14 cellular contexts compared by ENCODE assay signal in genomic region chr2:207459990-207460757, GRCh38.
DNase-seq lines count a peak whose midpoint lies in the region; ATAC-seq and TF ChIP-seq lines count a peak whose summit lies in the region.
"Had no signal": no experiment of that assay in that cellular context is flagged by ENCODE, and none has a peak within 500 bp of the region (broad histone marks: within the 10 kb centered on the region; RNA-seq: fewer than 3 reads in every experiment).

No MANE protein-coding gene starts in this region.

- no peaks in the 10 kb centered on the region for H3K27me3 Mint-ChIP-seq in nephron progenitor cell (ENCODE audit: low read depth, poor library complexity)
- H3K27me3 Mint-ChIP-seq in naive thymus-derived CD8-positive, alpha-beta T cell: no peaks in the 10 kb centered on the region

- H3K36me3 ChIP-seq in upper lobe of right lung: no peaks in the 10 kb centered on the region

- TF ChIP-seq POLR2A in lower leg skin (IDR thresholded peaks at IDR 0.05): no peak

- intact Hi-C loops in upper lobe of right lung (cut with DNase I) (no loop called here), lower leg skin (cut with DNase I; ENCODE audit: low total_unique reads) (no loop called here)

- POLR2A ChIA-PET in naive thymus-derived CD8-positive, alpha-beta T cell (lab: Charles Lee): no interaction called here

- peak; percentile 91 for ATAC-seq in GM21786 (IDR thresholded peaks at IDR 0.05; ENCODE audit: unreplicated experiment)
- peak; percentile 83 for ATAC-seq in HG03442 (IDR thresholded peaks at IDR 0.05; ENCODE audit: unreplicated experiment)
- ATAC-seq in upper lobe of right lung: no peak
- no peak for ATAC-seq in naive thymus-derived CD8-positive, alpha-beta T cell
- ATAC-seq: sciatic nerve had no signal

- H3K4me3 ChIP-seq in upper lobe of right lung (no peak overlapping the region), lower leg skin (ENCODE audit: low read depth, poor library complexity, severe bottlenecking) (no peak overlapping the region)

- no peak overlapping the region for H3K4me3 Mint-ChIP-seq in nephron progenitor cell
- no peak overlapping the region for H3K4me3 Mint-ChIP-seq in naive thymus-derived CD8-positive, alpha-beta T cell

- H3K9me3 Mint-ChIP-seq in nephron progenitor cell: peaks cover 9% of the 10 kb centered on the region
- no peaks in the 10 kb centered on the region for H3K9me3 Mint-ChIP-seq in naive thymus-derived CD8-positive, alpha-beta T cell

- WGBS in lower leg skin, 2 donors: 73% methylated on average over 7 of the region's 7 CpGs

- H3K27ac Mint-ChIP-seq in nephron progenitor cell: peak overlapping the region; percentile 85
- H3K27ac Mint-ChIP-seq in naive thymus-derived CD8-positive, alpha-beta T cell: no peak overlapping the region

- H3K4me1 ChIP-seq in upper lobe of right lung: no peaks in the 10 kb centered on the region

- peaks cover 19% of the 10 kb centered on the region for H3K4me1 Mint-ChIP-seq in nephron progenitor cell
- H3K4me1 Mint-ChIP-seq in naive thymus-derived CD8-positive, alpha-beta T cell: peaks cover 0 to 4% (median 3%) of the 10 kb centered on the region in 4 donors

- no peak overlapping the region for H3K27ac ChIP-seq in upper lobe of right lung
- H3K27ac ChIP-seq: RWPE1 had no signal

- DNase-seq in NOMO-1 treated with DMSO at 0.1 percent for 48 hours (lab: John Stamatoyannopoulos, UW; ENCODE audit: unreplicated experiment): peak; percentile 41
- DNase-seq in NOMO-1 treated with dmso at 0.1 percent for 144 hours (lab: John Stamatoyannopoulos, UW; ENCODE audit: unreplicated experiment): no peak
- no peak for DNase-seq in nephron progenitor cell
- DNase-seq in upper lobe of right lung: no peak
- no peak for DNase-seq in naive thymus-derived CD8-positive, alpha-beta T cell
- no peak for DNase-seq in lower leg skin (ENCODE audit: low spot score in 2 of 2)
- DNase-seq: 8988T; activated CD4-positive, CD25-positive, alpha-beta regulatory T cell treated with anti-CD3 and anti-CD28 coated beads, Interleukin-2, amount 50 U/mL, for 72 hours; midbrain; NCI-H2029 treated with DMSO at 0.1 percent for 48 hours had no signal

- TF ChIP-seq CTCF in nephron progenitor cell (IDR thresholded peaks at IDR 0.05) (no peak), upper lobe of right lung (IDR thresholded peaks at IDR 0.05) (no peak), lower leg skin (IDR thresholded peaks at IDR 0.05) (no peak)

- no peaks in the 10 kb centered on the region for H3K9me3 ChIP-seq in upper lobe of right lung

- no peaks in the 10 kb centered on the region for H3K27me3 ChIP-seq in upper lobe of right lung

- peaks cover 9% of the 10 kb centered on the region for H3K36me3 Mint-ChIP-seq in nephron progenitor cell (ENCODE audit: low read depth)
- no peaks in the 10 kb centered on the region for H3K36me3 Mint-ChIP-seq in naive thymus-derived CD8-positive, alpha-beta T cell

Comparison
In these comparisons a context has a peak if more than half of its experiments do, and no peak if none do; other contexts are left out.
1. ATAC-seq: peak in GM21786 (single experiment) and HG03442 (single experiment); none in upper lobe of right lung (single experiment) and naive thymus-derived CD8-positive, alpha-beta T cell (0 of 2).